19 cellular contexts compared by ENCODE assay signal in the genomic region with DNA sequence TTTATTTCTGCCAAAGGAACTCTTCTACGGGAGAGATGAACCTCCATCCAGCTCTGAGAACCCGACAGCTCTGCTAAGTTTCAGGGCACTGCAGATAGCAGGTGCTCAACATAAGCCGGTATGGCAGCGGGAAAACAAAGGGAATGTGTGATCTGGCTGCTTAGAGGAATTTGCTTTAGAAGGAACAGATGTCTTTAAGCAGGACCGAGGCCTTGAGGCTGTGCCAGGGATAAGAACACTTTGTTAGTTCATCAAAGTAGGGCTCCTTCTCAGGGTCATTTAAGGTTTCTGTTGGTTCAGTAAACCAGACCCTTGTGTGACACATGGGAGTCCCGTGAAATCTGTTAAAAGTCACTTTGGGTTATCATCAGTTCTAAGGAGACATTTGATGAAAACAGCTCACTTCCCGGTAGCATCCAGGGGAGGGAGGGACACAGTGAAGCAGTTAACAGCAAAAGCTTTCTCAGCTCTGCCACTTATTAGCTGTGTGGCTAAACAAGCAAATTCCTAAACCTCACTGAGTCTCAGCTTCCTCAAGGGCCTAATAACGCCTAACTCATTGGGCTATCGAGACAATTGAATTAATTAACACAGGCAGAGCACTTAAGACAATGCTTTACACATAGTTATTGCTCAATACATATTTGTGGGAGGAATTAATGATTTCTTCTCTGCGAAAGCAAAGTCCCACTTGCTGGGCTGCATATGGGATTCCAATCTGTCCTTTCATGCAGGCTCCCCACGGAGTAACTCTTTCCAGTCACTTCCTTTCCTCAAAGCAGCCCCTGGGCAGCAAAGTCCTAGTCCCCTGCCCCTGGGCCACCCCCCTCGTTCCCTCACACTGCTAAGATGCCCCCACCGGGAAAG. TPM values are rescaled to one million over a fixed set of nuclear protein-coding genes. Genes with fewer than 3 reads are reported as not detected.
DNase-seq lines count a peak whose midpoint lies in the region; ATAC-seq lines count a peak whose summit lies in the region.
"Had no signal": no experiment of that assay in that cellular context is flagged by ENCODE, and none has a peak within 500 bp of the region (broad histone marks: within the 10 kb centered on the region; RNA-seq: fewer than 3 reads in every experiment).

No MANE protein-coding gene starts in this region.

- DNase-seq in H7 (peak; percentile 66), OCI-M1 (lab: John Stamatoyannopoulos, UW) (peak; percentile 6), foreskin melanocyte (peak; percentile 21), DMS153 treated with DMSO at 0.1 percent for 48 hours (lab: John Stamatoyannopoulos, UW; ENCODE audit: unreplicated experiment) (no peak)
- DNase-seq: activated CD8-positive, alpha-beta memory T cell treated with anti-CD3 and anti-CD28 coated beads for 24 hours; C1 segment of cervical spinal cord; immature natural killer cell; NCI-H446 treated with DMSO at 0.1 percent for 48 hours; nephron progenitor cell; PC-9; SW 1271 had no signal

- ATAC-seq in GM21390 (IDR thresholded peaks at IDR 0.05; ENCODE audit: unreplicated experiment) (no peak), GM21529 (IDR thresholded peaks at IDR 0.05; ENCODE audit: unreplicated experiment) (no peak)
- ATAC-seq: activated T-helper 17 cell treated with anti-CD3 and anti-CD28 coated beads, Interleukin-2, amount 50 U/mL, for 72 hours; gastroesophageal sphincter had no signal

- no peaks in the 10 kb centered on the region for H3K27me3 ChIP-seq in H7 (ENCODE audit: control insufficient read depth, insufficient read depth, low read length)
- H3K27me3 ChIP-seq: adrenal gland, gastroesophageal sphincter, suprapubic skin had no signal

- H3K27ac ChIP-seq in skin epidermis, result peak overlapping the region in 11 of 21 experiments; percentile 6 to 64 (median 45)
- H3K27ac ChIP-seq: adrenal gland, gastroesophageal sphincter, PC-9, suprapubic skin, VCaP had no signal

- H3K4me3 ChIP-seq in H7 (ENCODE audit: insufficient read depth, low read depth, low read length) (no peak overlapping the region), skin epidermis (no peak overlapping the region)
- H3K4me3 ChIP-seq: adrenal gland, gastroesophageal sphincter, PC-9, suprapubic skin had no signal

- H3K36me3 ChIP-seq in H7 (replicated peaks; ENCODE audit: control insufficient read depth, insufficient read depth, low read length), result no peaks in the 10 kb centered on the region
- H3K36me3 ChIP-seq: adrenal gland, gastroesophageal sphincter, suprapubic skin had no signal

RNA-seq across cellular contexts. Expression of gene FTSJ1, which starts 2.9 kb away (rescaled TPM):
- total RNA-seq in H7 (2014; rRNA removed; shearing (Covaris generic)), result 72.2 and 85.5 TPM in 2 replicates

RNA-seq across cellular contexts. Expression of gene SLC38A5, which starts 3.0 kb away (rescaled TPM):
- total RNA-seq in H7 (2014; rRNA removed; shearing (Covaris generic)), result 44.0 and 65.0 TPM in 2 replicates

RNA-seq across cellular contexts. Expression of gene PORCN, which starts 35.7 kb away (rescaled TPM):
- 22.8 and 23.8 TPM in 2 replicates for total RNA-seq in H7 (2014; rRNA removed; shearing (Covaris generic))

RNA-seq across cellular contexts. Expression of gene EBP, which starts 48.5 kb away (rescaled TPM):
- total RNA-seq in H7 (2014; rRNA removed; shearing (Covaris generic)), result 158 and 159 TPM in 2 replicates
